13 cellular contexts compared by ENCODE assay signal in the genomic region with DNA sequence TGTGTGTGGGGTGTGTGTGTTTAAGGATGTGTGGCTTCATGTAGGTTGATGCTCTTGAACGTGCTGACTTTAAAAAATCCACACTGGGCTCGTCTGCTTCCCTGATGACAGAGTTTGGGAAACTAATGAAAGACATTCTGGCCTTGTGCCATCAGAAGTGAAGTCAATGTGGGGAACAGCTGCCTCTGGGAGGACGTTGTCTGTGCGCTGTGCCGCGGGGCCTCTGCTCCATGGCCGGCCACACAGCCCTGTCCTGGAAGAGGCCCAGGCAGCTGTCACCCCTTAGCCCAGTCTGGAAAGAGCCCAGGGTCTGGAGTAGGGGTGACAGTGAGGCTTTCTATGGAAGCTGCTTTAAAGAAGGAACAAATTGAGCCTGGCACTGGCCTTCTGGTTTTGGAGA.
DNase-seq lines count a peak whose midpoint lies in the region; ATAC-seq and TF ChIP-seq lines count a peak whose summit lies in the region.
"Had no signal": no experiment of that assay in that cellular context is flagged by ENCODE, and none has a peak within 500 bp of the region (broad histone marks: within the 10 kb centered on the region; RNA-seq: fewer than 3 reads in every experiment).

No MANE protein-coding gene starts in this region.

- H3K36me3 ChIP-seq in left lung (no peaks in the 10 kb centered on the region), transverse colon (no peaks in the 10 kb centered on the region)

- H3K4me1 ChIP-seq in left lung (peaks cover 10 to 25% of the 10 kb centered on the region in 2 donors), transverse colon (peaks cover 0 to 5% (median 0%) of the 10 kb centered on the region in 4 donors)
- H3K4me1 ChIP-seq: foreskin keratinocyte had no signal

- no peak for TF ChIP-seq CTCF in brain (conservative IDR thresholded peaks at IDR 0.05)
- TF ChIP-seq CTCF in left lung (IDR thresholded peaks at IDR 0.05) = no peak
- no peak for TF ChIP-seq CTCF in transverse colon (IDR thresholded peaks at IDR 0.05)

- TF ChIP-seq EP300 in transverse colon (IDR thresholded peaks at IDR 0.05; ENCODE audit: low read depth) = no peak

- TF ChIP-seq POLR2A in transverse colon (IDR thresholded peaks at IDR 0.05) = no peak

- WGBS in transverse colon (ENCODE audit: low coverage in 1 of 2), 2 donors = 52% methylated on average over 7 of the region's 7 CpGs; no CpG with 5 or more reads in 1 of the 2 donors

- no peaks in the 10 kb centered on the region for H3K9me3 ChIP-seq in left lung
- no peaks in the 10 kb centered on the region for H3K9me3 ChIP-seq in transverse colon

- peak; percentile 64 for DNase-seq in AG08395 (ENCODE audit: low spot score)
- peak; percentile 23 to 56 for DNase-seq in Kasumi-1 (lab: John Stamatoyannopoulos, UW)
- no peak for DNase-seq in left lung
- DNase-seq in transverse colon = no peak
- DNase-seq in NCI-H226 = no peak
- DNase-seq: activated B cell treated with CpG ODN at 0.5 μM for 24 hours; activated naive CD4-positive, alpha-beta T cell treated with anti-CD3 and anti-CD28 coated beads, Interleukin-2, amount 10 ng/mL, durations not matched to agents 7 days and 5 days had no signal

- H3K27me3 ChIP-seq in left lung = no peaks in the 10 kb centered on the region
- no peaks in the 10 kb centered on the region for H3K27me3 ChIP-seq in transverse colon

- no peaks in the 10 kb centered on the region for H3K27me3 Mint-ChIP-seq in brain
- H3K27me3 Mint-ChIP-seq: activated B cell treated with CpG ODN at 0.5 μM for 24 hours had no signal

- no peaks in the 10 kb centered on the region for H3K9me3 Mint-ChIP-seq in brain
- H3K9me3 Mint-ChIP-seq: activated B cell treated with CpG ODN at 0.5 μM for 24 hours; activated naive CD4-positive, alpha-beta T cell treated with anti-CD3 and anti-CD28 coated beads, Interleukin-2, amount 10 ng/mL, durations not matched to agents 7 days and 5 days; CD14-positive monocyte had no signal

- H3K4me3 ChIP-seq in left lung = no peak overlapping the region
- no peak overlapping the region for H3K4me3 ChIP-seq in transverse colon

- peaks cover 99% of the 10 kb centered on the region for H3K4me1 Mint-ChIP-seq in brain
- H3K4me1 Mint-ChIP-seq: activated B cell treated with CpG ODN at 0.5 μM for 24 hours; activated naive CD4-positive, alpha-beta T cell treated with anti-CD3 and anti-CD28 coated beads, Interleukin-2, amount 10 ng/mL, durations not matched to agents 7 days and 5 days had no signal

- H3K4me3 Mint-ChIP-seq in brain = peak overlapping the region in 3 of 5 experiments; percentile 22 to 45 (median 40)
- H3K4me3 Mint-ChIP-seq: activated B cell treated with CpG ODN at 0.5 μM for 24 hours; activated naive CD4-positive, alpha-beta T cell treated with anti-CD3 and anti-CD28 coated beads, Interleukin-2, amount 10 ng/mL, durations not matched to agents 7 days and 5 days; CD14-positive monocyte had no signal

- intact Hi-C loops in left lung (cut with DNase I) (no loop called here), transverse colon (cut with DNase I; ENCODE audit: low total_unique reads) (no loop called here)

- in situ Hi-C loops in transverse colon (cut with MboI; ENCODE audit: low pct_ligation_motif_present in 1 of 4, low pct_unique_long_range_greater_than_20kb in 1 of 4, low sequenced_read_pairs in 3 of 4) = no loop called here

- H3K27ac ChIP-seq in left lung (no peak overlapping the region), transverse colon (no peak overlapping the region)
- H3K27ac ChIP-seq: foreskin keratinocyte, KMS-11 had no signal

- no peaks in the 10 kb centered on the region for H3K36me3 Mint-ChIP-seq in brain
- H3K36me3 Mint-ChIP-seq: activated naive CD4-positive, alpha-beta T cell treated with anti-CD3 and anti-CD28 coated beads, Interleukin-2, amount 10 ng/mL, durations not matched to agents 7 days and 5 days; CD14-positive monocyte had no signal

- ATAC-seq in left lung (peak; percentile 38), GM18502 (IDR thresholded peaks at IDR 0.05; ENCODE audit: poor library complexity, unreplicated experiment) (no peak), GM19324 (IDR thresholded peaks at IDR 0.05; ENCODE audit: low FRiP score, unreplicated experiment) (no peak)
- ATAC-seq: foreskin keratinocyte had no signal

- peak overlapping the region in 4 of 5 experiments; percentile 43 to 95 (median 88) for H3K27ac Mint-ChIP-seq in brain
- H3K27ac Mint-ChIP-seq: activated B cell treated with CpG ODN at 0.5 μM for 24 hours; activated naive CD4-positive, alpha-beta T cell treated with anti-CD3 and anti-CD28 coated beads, Interleukin-2, amount 10 ng/mL, durations not matched to agents 7 days and 5 days had no signal

Comparison
In these comparisons a context has a peak if more than half of its experiments do, and no peak if none do; other contexts are left out.
1. DNase-seq: peak in AG08395 (single experiment) and Kasumi-1 (2 of 2); none in left lung (0 of 2), transverse colon (single experiment) and NCI-H226 (single experiment).